ENCODE assay signal across 10 cellular contexts in genomic region chr15:67116742-67117141, GRCh38. TPM values are rescaled to one million over a fixed set of nuclear protein-coding genes. Genes with fewer than 3 reads are reported as not detected.
DNase-seq lines count a peak whose midpoint lies in the region; ATAC-seq and TF ChIP-seq lines count a peak whose summit lies in the region.
"Had no signal": no experiment of that assay in that cellular context is flagged by ENCODE, and none has a peak within 500 bp of the region (broad histone marks: within the 10 kb centered on the region; RNA-seq: fewer than 3 reads in every experiment).

No MANE protein-coding gene starts in this region.

- peaks cover 29 to 90% (median 71%) of the 10 kb centered on the region in 9 donors for H3K4me1 ChIP-seq in heart right ventricle
- H3K4me1 ChIP-seq in liver (ENCODE audit: control insufficient read depth in 4 of 4, insufficient read depth in 4 of 4, low read length in 3 of 4): peaks cover 11 to 50% (median 40%) of the 10 kb centered on the region in 4 donors

- H3K9me3 Mint-ChIP-seq in activated CD8-positive, alpha-beta T cell treated with anti-CD3 and anti-CD28 coated beads, Interleukin-2, amount 10 ng/mL, durations not matched to agents 7 days and 5 days (ENCODE audit: insufficient read depth): no peaks in the 10 kb centered on the region
- H3K9me3 Mint-ChIP-seq in type B pancreatic cell: no peaks in the 10 kb centered on the region

- TF ChIP-seq CTCF in heart right ventricle (IDR thresholded peaks at IDR 0.05) (no peak), liver (IDR thresholded peaks at IDR 0.05; ENCODE audit: low read depth, low read length, missing input control) (no peak), type B pancreatic cell (conservative IDR thresholded peaks at IDR 0.05) (no peak)

- peak overlapping the region; percentile 69 for H3K27ac Mint-ChIP-seq in activated CD8-positive, alpha-beta T cell treated with anti-CD3 and anti-CD28 coated beads, Interleukin-2, amount 10 ng/mL, durations not matched to agents 7 days and 5 days
- peak overlapping the region; percentile 77 for H3K27ac Mint-ChIP-seq in type B pancreatic cell

- WGBS in heart right ventricle, 2 donors: 82 to 86% methylated on average over 2 of the region's 2 CpGs
- 69% methylated on average over 2 of the region's 2 CpGs for WGBS in liver

- no peaks in the 10 kb centered on the region for H3K36me3 ChIP-seq in heart right ventricle
- no peaks in the 10 kb centered on the region for H3K36me3 ChIP-seq in liver (ENCODE audit: control insufficient read depth in 4 of 4, insufficient read depth in 3 of 4, low read depth in 1 of 4, low read length in 3 of 4)

- no peak overlapping the region for H3K4me3 Mint-ChIP-seq in activated CD8-positive, alpha-beta T cell treated with anti-CD3 and anti-CD28 coated beads, Interleukin-2, amount 10 ng/mL, durations not matched to agents 7 days and 5 days
- H3K4me3 Mint-ChIP-seq in type B pancreatic cell: no peak overlapping the region

- peak in 1 of 2 donors; percentile 26 for TF ChIP-seq RAD21 in liver (IDR thresholded peaks at IDR 0.05)

- H3K27me3 ChIP-seq in heart right ventricle (no peaks in the 10 kb centered on the region), liver (ENCODE audit: control insufficient read depth in 4 of 4, insufficient read depth in 4 of 4, low read length in 3 of 4) (no peaks in the 10 kb centered on the region)

- POLR2A ChIA-PET in activated CD8-positive, alpha-beta T cell treated with anti-CD3 and anti-CD28 coated beads, Interleukin-2, amount 10 ng/mL, durations not matched to agents 7 days and 5 days (lab: Charles Lee): interaction anchor here (1.0 to 1.2 kb wide), 3 partner anchors 13 to 26 kb away, joined by 3 to 4 read pairs (median 3); no protein-coding TSS in a partner anchor

- CTCF ChIA-PET in activated CD8-positive, alpha-beta T cell treated with anti-CD3 and anti-CD28 coated beads, Interleukin-2, amount 10 ng/mL, durations not matched to agents 7 days and 5 days (lab: Charles Lee): interaction anchor here (0.6 to 3.1 kb wide), 18 partner anchors 10 to 170 kb away, joined by 3 to 22 read pairs (median 4); partner anchors contain the start of gene SMAD3

- peaks cover 90% of the 10 kb centered on the region for H3K4me1 Mint-ChIP-seq in activated CD8-positive, alpha-beta T cell treated with anti-CD3 and anti-CD28 coated beads, Interleukin-2, amount 10 ng/mL, durations not matched to agents 7 days and 5 days (ENCODE audit: low read depth)
- peaks cover 69% of the 10 kb centered on the region for H3K4me1 Mint-ChIP-seq in type B pancreatic cell (ENCODE audit: unreplicated experiment)

- ATAC-seq in heart right ventricle: no peak
- ATAC-seq in left ventricle myocardium superior: no peak
- ATAC-seq in activated CD8-positive, alpha-beta T cell treated with anti-CD3 and anti-CD28 coated beads, Interleukin-2, amount 10 ng/mL, durations not matched to agents 7 days and 5 days: no peak
- ATAC-seq in HG02588 (IDR thresholded peaks at IDR 0.05; ENCODE audit: unreplicated experiment): no peak

- peaks cover 40% of the 10 kb centered on the region for H3K36me3 Mint-ChIP-seq in activated CD8-positive, alpha-beta T cell treated with anti-CD3 and anti-CD28 coated beads, Interleukin-2, amount 10 ng/mL, durations not matched to agents 7 days and 5 days (ENCODE audit: low read depth)
- peaks cover 29% of the 10 kb centered on the region for H3K36me3 Mint-ChIP-seq in type B pancreatic cell

- H3K4me3 ChIP-seq in heart right ventricle (no peak overlapping the region), liver (ENCODE audit: low read depth in 1 of 3, low read length in 3 of 3) (no peak overlapping the region)

- no peak overlapping the region for H3K9ac ChIP-seq in liver (ENCODE audit: low read depth in 1 of 2, low read length in 2 of 2)

- no peaks in the 10 kb centered on the region for H3K27me3 Mint-ChIP-seq in activated CD8-positive, alpha-beta T cell treated with anti-CD3 and anti-CD28 coated beads, Interleukin-2, amount 10 ng/mL, durations not matched to agents 7 days and 5 days (ENCODE audit: low read depth)
- no peaks in the 10 kb centered on the region for H3K27me3 Mint-ChIP-seq in type B pancreatic cell

- no peak for DNase-seq in heart right ventricle
- no peak for DNase-seq in left ventricle myocardium superior
- DNase-seq in activated CD8-positive, alpha-beta T cell treated with anti-CD3 and anti-CD28 coated beads, Interleukin-2, amount 10 ng/mL, durations not matched to agents 7 days and 5 days: no peak
- no peak for DNase-seq in type B pancreatic cell (ENCODE audit: extremely low spot score, unreplicated experiment)
- no peak for DNase-seq in DMS79 (lab: John Stamatoyannopoulos, UW)
- DNase-seq in pons (ENCODE audit: low spot score): no peak
- DNase-seq: activated CD4-positive, alpha-beta T cell treated with anti-CD3 and anti-CD28 coated beads for 48 hours; COR-L47 had no signal

- H3K27ac ChIP-seq in heart right ventricle (peak overlapping the region in 7 of 10 donors; percentile 4 to 70 (median 24)), liver (ENCODE audit: low read depth in 1 of 2, low read length in 2 of 2) (peak overlapping the region; percentile 45 to 69)

- intact Hi-C loops in heart right ventricle (cut with DNase I): no loop called here
- intact Hi-C loops in left ventricle myocardium superior (cut with micrococcal nuclease): no loop called here

- peaks cover 0 to 1% (median 0%) of the 10 kb centered on the region in 11 donors for H3K9me3 ChIP-seq in heart right ventricle
- H3K9me3 ChIP-seq in liver (ENCODE audit: control insufficient read depth in 4 of 4, low read length in 3 of 4): no peaks in the 10 kb centered on the region

TF ChIP-seq in liver, 16 proteins besides CTCF, POLR2A, EP300 and RAD21:
- TF ChIP-seq RXRA (IDR thresholded peaks at IDR 0.05): peak; percentile 29 to 72
- peak; percentile 50 for TF ChIP-seq YY1 (IDR thresholded peaks at IDR 0.05)
- TF ChIP-seq EGR1 (IDR thresholded peaks at IDR 0.05; ENCODE audit: low read depth in 2 of 2): no peak
- peak; percentile 57 to 81 for TF ChIP-seq HNF4A (conservative IDR thresholded peaks at IDR 0.05)
- TF ChIP-seq JUND (IDR thresholded peaks at IDR 0.05): peak in 1 of 2 donors; percentile 41
- peak; percentile 67 for TF ChIP-seq MAX (IDR thresholded peaks at IDR 0.05)
- TF ChIP-seq HNF4G (IDR thresholded peaks at IDR 0.05): no peak

RNA-seq across cellular contexts. Expression of gene SMAD3, which starts 51.3 kb away (rescaled TPM):
- 10 to 100 TPM; 11.3 to 44.8 (median 15.7) TPM for total RNA-seq in heart right ventricle
- polyA plus RNA-seq in heart right ventricle: 1 to 10 TPM; 6.2 to 7.8 TPM
- total RNA-seq in left ventricle myocardium superior: 16.7 TPM
- 10 to 100 TPM; 26.8 to 27.1 TPM for total RNA-seq in activated CD8-positive, alpha-beta T cell treated with anti-CD3 and anti-CD28 coated beads, Interleukin-2, amount 10 ng/mL, durations not matched to agents 7 days and 5 days
- total RNA-seq in liver: 10 to 100 TPM in 1 of 2 donors, 1 to 10 TPM in 1; 4.0 to 12.2 TPM
- 1 to 10 TPM; 5.2 to 5.7 TPM for polyA plus RNA-seq in liver
- 52.0 and 59.0 TPM in 2 replicates for total RNA-seq in type B pancreatic cell (ENCODE audit: low replicate concordance)
